Comparison of ENCODE assay signal across 1 cellular context in the genomic region with DNA sequence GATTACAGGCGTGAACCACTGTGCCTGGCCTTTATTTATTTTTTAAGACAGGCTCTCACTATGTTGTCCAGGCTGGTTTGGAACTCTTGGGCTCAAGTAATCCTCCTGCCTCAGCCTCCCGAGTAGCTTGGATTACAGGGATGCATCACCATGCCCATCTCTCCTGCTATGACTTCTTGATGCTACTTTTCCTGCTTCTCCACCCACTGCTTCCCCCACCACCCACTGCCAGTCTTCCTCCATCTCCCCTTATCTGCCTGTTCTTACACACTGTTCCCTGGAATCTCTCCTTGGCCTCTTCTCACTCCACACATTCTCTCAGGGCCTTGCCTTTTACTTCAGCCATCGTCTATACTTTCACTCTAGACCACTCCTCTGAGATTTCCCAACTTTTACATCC.
TF ChIP-seq lines count a peak whose summit lies in the region.

No MANE protein-coding gene starts in this region.

TF ChIP-seq in HEK293, 187 proteins besides CTCF, POLR2A, EP300 and RAD21:
- TF ChIP-seq, protein P1, sequence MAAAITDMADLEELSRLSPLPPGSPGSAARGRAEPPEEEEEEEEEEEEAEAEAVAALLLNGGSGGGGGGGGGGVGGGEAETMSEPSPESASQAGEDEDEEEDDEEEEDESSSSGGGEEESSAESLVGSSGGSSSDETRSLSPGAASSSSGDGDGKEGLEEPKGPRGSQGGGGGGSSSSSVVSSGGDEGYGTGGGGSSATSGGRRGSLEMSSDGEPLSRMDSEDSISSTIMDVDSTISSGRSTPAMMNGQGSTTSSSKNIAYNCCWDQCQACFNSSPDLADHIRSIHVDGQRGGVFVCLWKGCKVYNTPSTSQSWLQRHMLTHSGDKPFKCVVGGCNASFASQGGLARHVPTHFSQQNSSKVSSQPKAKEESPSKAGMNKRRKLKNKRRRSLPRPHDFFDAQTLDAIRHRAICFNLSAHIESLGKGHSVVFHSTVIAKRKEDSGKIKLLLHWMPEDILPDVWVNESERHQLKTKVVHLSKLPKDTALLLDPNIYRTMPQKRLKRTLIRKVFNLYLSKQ (tag by site-specific recombination; IDR thresholded peaks at IDR 0.05; ENCODE audit: borderline replicate concordance) = no peak
- TF ChIP-seq EGR2 (tag by site-specific recombination; IDR thresholded peaks at IDR 0.05; ENCODE audit: low read depth) = peak; percentile 70; the same call in 1 of the 2 replicates
- peak; percentile 58 for TF ChIP-seq ZFHX2 (tag by site-specific recombination; conservative IDR thresholded peaks at IDR 0.05)
- TF ChIP-seq ZNF266 (tag by site-specific recombination; IDR thresholded peaks at IDR 0.05; ENCODE audit: low read depth) = no peak
- no peak for TF ChIP-seq ZNF223 (tag by site-specific recombination; IDR thresholded peaks at IDR 0.05)
- TF ChIP-seq OVOL3 (tag by site-specific recombination; IDR thresholded peaks at IDR 0.05) = no peak
TF ChIP-seq in HEK293: peak in this region for 2.
